ENCODE assay signal across 19 cellular contexts in genomic region chr5:172499287-172499686, GRCh38.
"Had no signal": no experiment of that assay in that cellular context is flagged by ENCODE, and none has a peak within 500 bp of the region (broad histone marks: within the 10 kb centered on the region; RNA-seq: fewer than 3 reads in every experiment).

No MANE protein-coding gene starts in this region.

- H3K27ac ChIP-seq: gastrocnemius medialis, left lung, pancreas, tibial artery had no signal

- H3K4me2 ChIP-seq: SK-N-SH had no signal

- H3K4me3 ChIP-seq: gastrocnemius medialis, left lung, pancreas, tibial artery had no signal

- H3K27me3 Mint-ChIP-seq: activated CD4-positive, alpha-beta T cell treated with anti-CD3 and anti-CD28 coated beads for 36 hours had no signal

- H3K4me1 ChIP-seq: pancreas had no signal

- ATAC-seq: activated CD4-positive, alpha-beta T cell treated with anti-CD3 and anti-CD28 coated beads for 36 hours; activated naive CD8-positive, alpha-beta T cell treated with anti-CD3 and anti-CD28 coated beads, Interleukin-2, amount 50 U/mL, for 24 hours; gastrocnemius medialis; left lung; pancreas; T-cell; WTC11 had no signal

- H3K9me3 Mint-ChIP-seq: activated naive CD8-positive, alpha-beta T cell treated with anti-CD3 and anti-CD28 coated beads, Interleukin-2, amount 50 U/mL, for 24 hours; WTC11 had no signal

- H3K27ac Mint-ChIP-seq: activated CD4-positive, alpha-beta T cell treated with anti-CD3 and anti-CD28 coated beads for 36 hours; activated naive CD8-positive, alpha-beta T cell treated with anti-CD3 and anti-CD28 coated beads, Interleukin-2, amount 50 U/mL, for 24 hours; naive B cell; T-cell; WTC11 had no signal

- H3K27me3 ChIP-seq: gastrocnemius medialis, left lung, pancreas, tibial artery had no signal

- H3K9me3 ChIP-seq: gastrocnemius medialis, left lung, pancreas, SK-N-SH, tibial artery had no signal

- H3K4me1 Mint-ChIP-seq: activated CD4-positive, alpha-beta T cell treated with anti-CD3 and anti-CD28 coated beads for 36 hours; activated naive CD8-positive, alpha-beta T cell treated with anti-CD3 and anti-CD28 coated beads, Interleukin-2, amount 50 U/mL, for 24 hours; naive B cell; T-cell had no signal

- H3K36me3 Mint-ChIP-seq: brain, naive B cell, T-cell, WTC11 had no signal

- H3K9ac ChIP-seq: SK-N-SH had no signal

- H3K4me3 Mint-ChIP-seq: activated CD4-positive, alpha-beta T cell treated with anti-CD3 and anti-CD28 coated beads for 36 hours; activated naive CD8-positive, alpha-beta T cell treated with anti-CD3 and anti-CD28 coated beads, Interleukin-2, amount 50 U/mL, for 24 hours; brain; naive B cell; T-cell; WTC11 had no signal

- DNase-seq: activated CD4-positive, alpha-beta T cell treated with anti-CD3 and anti-CD28 coated beads for 36 hours; activated CD4-positive, alpha-beta T cell treated with anti-CD3 and anti-CD28 coated beads, Interleukin-2, amount 50 U/mL, for 48 hours; activated naive CD4-positive, alpha-beta T cell; activated naive CD8-positive, alpha-beta T cell treated with anti-CD3 and anti-CD28 coated beads, Interleukin-2, amount 50 U/mL, for 24 hours; anterior cingulate cortex; central memory CD4-positive, alpha-beta T cell; gastrocnemius medialis; naive B cell; SK-N-SH; stimulated activated CD4-positive, alpha-beta T cell treated with anti-CD3 and anti-CD28 coated beads, Interleukin-12 subunit alpha, Interleukin-12 subunit beta, amount 100 ng/mL, for 4 hours; stimulated activated CD4-positive, alpha-beta T cell treated with anti-CD3 and anti-CD28 coated beads, Interleukin-1b, Interleukin-23, amount 100 ng/mL, for 48 hours; stimulated activated CD8-positive, alpha-beta memory T cell treated with anti-CD3 and anti-CD28 coated beads, Interleukin-4, amount 100 ng/mL, for 48 hours; stimulated activated naive CD4-positive, alpha-beta T cell treated with Interleukin-2 at 50 U/mL for 16 hours had no signal

- H3K36me3 ChIP-seq: gastrocnemius medialis, left lung, pancreas, tibial artery had no signal
